Comparison of ENCODE assay signal across 8 cellular contexts in genomic region chr7:12210179-12211053, GRCh38. TPM values are rescaled to one million over a fixed set of nuclear protein-coding genes. Genes with fewer than 3 reads are reported as not detected.
DNase-seq lines count a peak whose midpoint lies in the region; ATAC-seq and TF ChIP-seq lines count a peak whose summit lies in the region.

No MANE protein-coding gene starts in this region.

- H3K27ac Mint-ChIP-seq in stimulated activated memory B cell treated with anti-CD40 and anti-IgM and Interleukin-4, amounts not matched to agents 10 μg/mL and 1 μg/mL and 100 μg/mL, for 72 hours = peak overlapping the region; percentile 81

- H3K27ac ChIP-seq in AG04450 (ENCODE audit: low read depth, low read length) = no peak overlapping the region
- peak overlapping the region; percentile 82 for H3K27ac ChIP-seq in brain microvascular endothelial cell

- peaks cover 11% of the 10 kb centered on the region for H3K36me3 Mint-ChIP-seq in stimulated activated memory B cell treated with anti-CD40 and anti-IgM and Interleukin-4, amounts not matched to agents 10 μg/mL and 1 μg/mL and 100 μg/mL, for 72 hours

- no peaks in the 10 kb centered on the region for H3K36me3 ChIP-seq in brain microvascular endothelial cell (replicated peaks)
- H3K36me3 ChIP-seq in kidney epithelial cell (ENCODE audit: control insufficient read depth, insufficient read depth, low read length) = no peaks in the 10 kb centered on the region

- no peaks in the 10 kb centered on the region for H3K9me3 Mint-ChIP-seq in stimulated activated memory B cell treated with anti-CD40 and anti-IgM and Interleukin-4, amounts not matched to agents 10 μg/mL and 1 μg/mL and 100 μg/mL, for 72 hours

- peaks cover 22% of the 10 kb centered on the region for H3K27me3 Mint-ChIP-seq in stimulated activated memory B cell treated with anti-CD40 and anti-IgM and Interleukin-4, amounts not matched to agents 10 μg/mL and 1 μg/mL and 100 μg/mL, for 72 hours

- H3K4me3 Mint-ChIP-seq in stimulated activated memory B cell treated with anti-CD40 and anti-IgM and Interleukin-4, amounts not matched to agents 10 μg/mL and 1 μg/mL and 100 μg/mL, for 72 hours = peak overlapping the region; percentile 85

- DNase-seq in AG04450 (ENCODE audit: low read depth, low spot score) = no peak
- DNase-seq in GM13976 (ENCODE audit: low spot score) = peak; percentile 2
- peak; percentile 46 to 57 for DNase-seq in NCI-H524 (lab: John Stamatoyannopoulos, UW)
- no peak for DNase-seq in brain microvascular endothelial cell
- DNase-seq in kidney epithelial cell (ENCODE audit: low read depth) = no peak
- no peak for DNase-seq in globus pallidus (ENCODE audit: low spot score)

- H3K4me3 ChIP-seq in AG04450 (ENCODE audit: low read depth, low read length) (peak overlapping the region; percentile 86), brain microvascular endothelial cell (ENCODE audit: low read depth, low read length) (peak overlapping the region; percentile 79), kidney epithelial cell (ENCODE audit: low read depth, low read length) (peak overlapping the region; percentile 77)

- TF ChIP-seq CTCF in AG04450 (IDR thresholded peaks at IDR 0.05; ENCODE audit: low read depth, low read length) (no peak), GM13976 (IDR thresholded peaks at IDR 0.05; ENCODE audit: borderline replicate concordance, control extremely low read depth, extremely low read depth, insufficient read depth, missing control alignments) (no peak), brain microvascular endothelial cell (IDR thresholded peaks at IDR 0.05; ENCODE audit: low read depth, low read length, missing control alignments) (no peak), kidney epithelial cell (IDR thresholded peaks at IDR 0.05; ENCODE audit: insufficient read depth, low read length, poor library complexity, severe bottlenecking) (no peak)

- H3K27me3 ChIP-seq in AG04450 (ENCODE audit: control insufficient read depth, insufficient read depth, low read length) = no peaks in the 10 kb centered on the region
- no peaks in the 10 kb centered on the region for H3K27me3 ChIP-seq in brain microvascular endothelial cell (replicated peaks)
- H3K27me3 ChIP-seq in kidney epithelial cell (ENCODE audit: control insufficient read depth, insufficient read depth, low read length) = no peaks in the 10 kb centered on the region

- in situ Hi-C loops in GM13976 (cut with MboI; ENCODE audit: low sequenced_read_pairs, unreplicated experiment) = no loop called here
- in situ Hi-C loops in brain microvascular endothelial cell (cut with HindIII; ENCODE audit: low pct_ligation_motif_present, low sequenced_read_pairs) = no loop called here

- peak; percentile 38 for ATAC-seq in HG02798 (IDR thresholded peaks at IDR 0.05; ENCODE audit: poor library complexity, unreplicated experiment)
- ATAC-seq in stimulated activated memory B cell treated with anti-CD40 and anti-IgM and Interleukin-4, amounts not matched to agents 10 μg/mL and 1 μg/mL and 100 μg/mL, for 72 hours = peak; percentile 52

- POLR2A ChIA-PET in AG04450 (lab: Yijun Ruan, JAX) = interaction anchor here (0.6 to 0.7 kb wide), 2 partner anchors 9 to 19 kb away, joined by 4 to 6 read pairs; no protein-coding TSS in a partner anchor

- peaks cover 22% of the 10 kb centered on the region for H3K4me1 Mint-ChIP-seq in stimulated activated memory B cell treated with anti-CD40 and anti-IgM and Interleukin-4, amounts not matched to agents 10 μg/mL and 1 μg/mL and 100 μg/mL, for 72 hours

- CTCF ChIA-PET in AG04450 (lab: Charles Lee) = interaction anchor here (0.6 to 1.2 kb wide), 3 partner anchors 9 to 141 kb away, joined by 3 read pairs; no protein-coding TSS in a partner anchor

- H3K9me3 ChIP-seq in AG04450 (ENCODE audit: control insufficient read depth, insufficient read depth, low read length) = no peaks in the 10 kb centered on the region

RNA-seq across cellular contexts. Expression of gene TMEM106B, which starts 0.7 kb away (rescaled TPM):
- polyA plus RNA-seq in AG04450 (2011; rRNA removed) = 38.1 and 58.0 TPM in 2 replicates
- polyA minus RNA-seq in AG04450 (2011; rRNA and poly(A)+ RNA removed) = 21.7 and 43.5 TPM in 2 replicates
- 128 and 146 TPM in 2 replicates for total RNA-seq in kidney epithelial cell

Comparison
In these comparisons a context has a peak if more than half of its experiments do, and no peak if none do; other contexts are left out.
1. DNase-seq: peak in GM13976 (single experiment) and NCI-H524 (2 of 2); none in AG04450 (single experiment), brain microvascular endothelial cell (single experiment), kidney epithelial cell (single experiment) and globus pallidus (single experiment).
2. Peak in every context shown above with its lines, with median percentiles within 50 percentile points of each other: H3K4me3 ChIP-seq.